18 cellular contexts compared by ENCODE assay signal in the genomic region with DNA sequence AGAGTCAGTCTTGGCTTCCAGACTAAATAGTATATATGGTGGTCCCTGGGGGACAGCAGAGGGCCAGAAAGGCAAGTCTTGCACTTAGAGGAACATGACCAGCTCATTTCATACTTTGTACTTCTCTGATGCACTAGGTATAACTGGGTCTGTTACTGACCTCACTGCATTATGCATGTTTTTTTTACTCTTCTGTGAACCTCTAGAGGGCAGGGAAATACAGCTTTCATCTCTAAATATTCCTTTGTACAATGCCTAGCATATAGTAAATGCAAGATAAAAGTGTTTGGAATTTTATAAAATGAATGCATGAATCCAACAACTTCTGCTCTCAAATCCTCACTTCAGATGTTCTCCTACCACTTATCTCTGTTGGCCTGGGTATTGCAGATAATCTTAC. TPM values are rescaled to one million over a fixed set of nuclear protein-coding genes. Genes with fewer than 3 reads are reported as not detected.
"Had no signal": no experiment of that assay in that cellular context is flagged by ENCODE, and none has a peak within 500 bp of the region (broad histone marks: within the 10 kb centered on the region; RNA-seq: fewer than 3 reads in every experiment).

No MANE protein-coding gene starts in this region.

- H3K27me3 Mint-ChIP-seq: stimulated activated memory B cell treated with anti-CD40 and anti-IgM and Interleukin-4, amounts not matched to agents 10 μg/mL and 1 μg/mL and 100 μg/mL, for 72 hours had no signal

- H3K4me3 ChIP-seq: gastrocnemius medialis, heart right ventricle, pancreas, thyroid gland, uterus had no signal

- ATAC-seq: activated naive CD8-positive, alpha-beta T cell treated with anti-CD3 and anti-CD28 coated beads, Interleukin-2, amount 50 U/mL, for 24 hours; activated T-helper 17 cell treated with anti-CD3 and anti-CD28 coated beads, Interleukin-2, amount 50 U/mL, for 72 hours; gastrocnemius medialis; heart right ventricle; naive thymus-derived CD4-positive, alpha-beta T cell; pancreas; stimulated activated memory B cell treated with anti-CD40 and anti-IgM and Interleukin-4, amounts not matched to agents 10 μg/mL and 1 μg/mL and 100 μg/mL, for 72 hours had no signal

- DNase-seq: activated CD4-positive, alpha-beta T cell treated with anti-CD3 and anti-CD28 coated beads for 1 hour; activated CD4-positive, alpha-beta T cell treated with anti-CD3 and anti-CD28 coated beads, Interleukin-2, amount 50 U/mL, for 4 hours; activated naive CD4-positive, alpha-beta T cell treated with Interleukin-2 at 50 U/mL for 16 hours; activated naive CD8-positive, alpha-beta T cell treated with anti-CD3 and anti-CD28 coated beads, Interleukin-2, amount 50 U/mL, for 24 hours; aorta; gastrocnemius medialis; heart right ventricle; naive thymus-derived CD4-positive, alpha-beta T cell; pancreas; stimulated activated CD4-positive, alpha-beta T cell treated with anti-CD3 and anti-CD28 coated beads, Interleukin-2, amount 100 ng/mL, for 48 hours; thyroid gland; uterus had no signal

- H3K4me1 Mint-ChIP-seq: activated naive CD8-positive, alpha-beta T cell treated with anti-CD3 and anti-CD28 coated beads, Interleukin-2, amount 50 U/mL, for 24 hours; activated T-helper 17 cell treated with anti-CD3 and anti-CD28 coated beads, Interleukin-2, amount 50 U/mL, for 72 hours; naive thymus-derived CD4-positive, alpha-beta T cell had no signal

- H3K9me3 ChIP-seq: pancreas, thyroid gland, uterus had no signal

- H3K27me3 ChIP-seq: gastrocnemius medialis, heart right ventricle, pancreas, thyroid gland, uterus had no signal

- H3K27ac ChIP-seq: epithelial cell of prostate, gastrocnemius medialis, heart right ventricle, pancreas, thyroid gland, uterus had no signal

- H3K4me3 Mint-ChIP-seq: activated naive CD8-positive, alpha-beta T cell treated with anti-CD3 and anti-CD28 coated beads, Interleukin-2, amount 50 U/mL, for 24 hours; activated T-helper 17 cell treated with anti-CD3 and anti-CD28 coated beads, Interleukin-2, amount 50 U/mL, for 72 hours; naive thymus-derived CD4-positive, alpha-beta T cell; stimulated activated memory B cell treated with anti-CD40 and anti-IgM and Interleukin-4, amounts not matched to agents 10 μg/mL and 1 μg/mL and 100 μg/mL, for 72 hours had no signal

- H3K36me3 Mint-ChIP-seq: naive thymus-derived CD4-positive, alpha-beta T cell; stimulated activated memory B cell treated with anti-CD40 and anti-IgM and Interleukin-4, amounts not matched to agents 10 μg/mL and 1 μg/mL and 100 μg/mL, for 72 hours had no signal

- H3K9me3 Mint-ChIP-seq: activated T-helper 17 cell treated with anti-CD3 and anti-CD28 coated beads, Interleukin-2, amount 50 U/mL, for 72 hours; stimulated activated memory B cell treated with anti-CD40 and anti-IgM and Interleukin-4, amounts not matched to agents 10 μg/mL and 1 μg/mL and 100 μg/mL, for 72 hours had no signal

- H3K27ac Mint-ChIP-seq: activated naive CD8-positive, alpha-beta T cell treated with anti-CD3 and anti-CD28 coated beads, Interleukin-2, amount 50 U/mL, for 24 hours; activated T-helper 17 cell treated with anti-CD3 and anti-CD28 coated beads, Interleukin-2, amount 50 U/mL, for 72 hours; naive thymus-derived CD4-positive, alpha-beta T cell; stimulated activated memory B cell treated with anti-CD40 and anti-IgM and Interleukin-4, amounts not matched to agents 10 μg/mL and 1 μg/mL and 100 μg/mL, for 72 hours had no signal

- H3K36me3 ChIP-seq: gastrocnemius medialis, heart right ventricle, pancreas, thyroid gland, uterus had no signal

- H3K4me1 ChIP-seq: gastrocnemius medialis, heart right ventricle, pancreas, thyroid gland, uterus had no signal

RNA-seq across cellular contexts. Expression of a gene that starts 23.4 kb away (rescaled TPM):
- total RNA-seq: activated T-helper 17 cell treated with anti-CD3 and anti-CD28 coated beads, Interleukin-2, amount 50 U/mL, for 72 hours; aorta; cerebellum; dermis microvascular lymphatic vessel endothelial cell; gastrocnemius medialis; heart right ventricle; mononuclear cell; naive thymus-derived CD4-positive, alpha-beta T cell; thyroid gland; uterus had no signal
- polyA plus RNA-seq: heart right ventricle; naive thymus-derived CD4-positive, alpha-beta T cell had no signal
